In the genomic region with DNA sequence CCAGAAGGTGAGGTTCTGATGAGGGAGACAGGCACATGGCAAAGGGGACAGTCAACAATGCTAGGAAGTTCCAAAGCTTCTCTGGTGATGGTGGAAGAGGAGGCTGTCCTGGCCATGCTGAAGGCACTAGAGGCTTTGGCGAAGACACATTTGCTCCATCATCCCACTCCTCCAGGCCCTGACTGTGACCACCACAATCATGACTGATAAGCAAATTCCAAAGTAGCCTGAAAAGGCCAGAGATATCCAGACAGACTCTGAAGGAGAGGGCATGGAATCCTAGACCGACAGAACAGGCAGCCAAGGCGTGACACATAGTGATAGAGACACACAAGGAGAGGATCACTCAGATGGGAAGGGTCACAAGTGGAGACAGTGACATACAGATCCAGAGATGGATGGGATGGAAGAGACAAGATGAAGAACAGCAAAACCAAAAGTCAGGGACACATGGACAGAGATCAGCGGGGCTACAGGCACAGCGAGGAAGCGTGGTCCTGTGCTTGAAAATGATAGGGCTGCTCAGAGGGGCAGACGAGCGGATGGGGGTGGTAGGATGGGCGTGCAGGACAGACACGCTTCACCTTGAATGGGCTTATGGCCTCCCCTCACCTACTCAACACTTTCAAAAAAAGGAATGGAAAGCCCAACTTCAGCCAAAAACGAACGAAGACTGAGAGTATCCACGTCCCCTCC, we compare ENCODE assay signal across 8 cellular contexts. TPM values are rescaled to one million over a fixed set of nuclear protein-coding genes. Genes with fewer than 3 reads are reported as not detected.
DNase-seq lines count a peak whose midpoint lies in the region; ATAC-seq and TF ChIP-seq lines count a peak whose summit lies in the region.

No MANE protein-coding gene starts in this region.

- intact Hi-C loops in Calu3 (cut with micrococcal nuclease; ENCODE audit: unreplicated experiment) = loop anchor here (10.0 kb wide), 1 partner anchor 225 kb away; the partner anchor contains the start of gene PABPN1

- H4K20me1 ChIP-seq in neural progenitor cell (ENCODE audit: low read depth) = peaks cover 15% of the 10 kb centered on the region

- peaks cover 39% of the 10 kb centered on the region for H3F3A ChIP-seq in neural progenitor cell (ENCODE audit: low read depth)

- no peaks in the 10 kb centered on the region for H3K36me3 ChIP-seq in effector memory CD4-positive, alpha-beta T cell (ENCODE audit: control insufficient read depth, insufficient read depth, low read length)
- no peaks in the 10 kb centered on the region for H3K36me3 ChIP-seq in neural progenitor cell

- peaks cover 28% of the 10 kb centered on the region for H3K79me2 ChIP-seq in neural progenitor cell (ENCODE audit: low read depth)

- H3K9ac ChIP-seq in neural progenitor cell = no peak overlapping the region

- H3K4me1 ChIP-seq in effector memory CD4-positive, alpha-beta T cell (ENCODE audit: control insufficient read depth, insufficient read depth, low read length, poor library complexity, severe bottlenecking) = peaks cover 16% of the 10 kb centered on the region
- peaks cover 46% of the 10 kb centered on the region for H3K4me1 ChIP-seq in neural progenitor cell

- H3K4me2 ChIP-seq in neural progenitor cell = peak overlapping the region; percentile 81

- H3K9me3 ChIP-seq in effector memory CD4-positive, alpha-beta T cell (ENCODE audit: control insufficient read depth, low read length) = no peaks in the 10 kb centered on the region
- no peaks in the 10 kb centered on the region for H3K9me3 ChIP-seq in neural progenitor cell (ENCODE audit: low read depth)

- peaks cover 2% of the 10 kb centered on the region for H3K27me3 Mint-ChIP-seq in neural progenitor cell (ENCODE audit: insufficient read depth, low read depth)
- peaks cover 7% of the 10 kb centered on the region for H3K27me3 Mint-ChIP-seq in Calu3 (ENCODE audit: unreplicated experiment)

- ATAC-seq in HG03520 (IDR thresholded peaks at IDR 0.05; ENCODE audit: unreplicated experiment) = no peak

- H3K4me3 ChIP-seq in AG04449 (ENCODE audit: low read depth, low read length) = peak overlapping the region; percentile 64
- peak overlapping the region; percentile 69 for H3K4me3 ChIP-seq in LNCaP clone FGC (ENCODE audit: low read depth, low read length)
- peak overlapping the region; percentile 66 for H3K4me3 ChIP-seq in effector memory CD4-positive, alpha-beta T cell (ENCODE audit: insufficient read depth, low read depth, low read length, poor library complexity, severe bottlenecking)
- peak overlapping the region; percentile 80 for H3K4me3 ChIP-seq in neural progenitor cell

- CTCF ChIA-PET in AG04449 (lab: Yijun Ruan, JAX) = interaction anchor here (1.0 to 7.4 kb wide), 6 partner anchors 10 to 75 kb away, joined by 3 to 97 read pairs (median 6); no protein-coding TSS in a partner anchor
- CTCF ChIA-PET in Calu3 (lab: Charles Lee) = no interaction called here

- H2AFZ ChIP-seq in neural progenitor cell (replicated peaks) = peak overlapping the region; percentile 78

- TF ChIP-seq CTCF in AG04449 (IDR thresholded peaks at IDR 0.05; ENCODE audit: insufficient read depth, low read length, missing control alignments) (no peak), LNCaP clone FGC (IDR thresholded peaks at IDR 0.05; ENCODE audit: control insufficient read depth, extremely low read depth, insufficient read depth) (no peak), neural progenitor cell (IDR thresholded peaks at IDR 0.05) (no peak), Calu3 (IDR thresholded peaks at IDR 0.05; ENCODE audit: unreplicated experiment) (no peak)

- H3K4me1 Mint-ChIP-seq in neural progenitor cell (peaks cover 14% of the 10 kb centered on the region), Calu3 (ENCODE audit: low read depth, unreplicated experiment) (peaks cover 11% of the 10 kb centered on the region)

- H3K9me3 Mint-ChIP-seq in neural progenitor cell (no peaks in the 10 kb centered on the region), Calu3 (ENCODE audit: low read depth, unreplicated experiment) (no peaks in the 10 kb centered on the region)

- H3K27ac ChIP-seq in effector memory CD4-positive, alpha-beta T cell (ENCODE audit: insufficient read depth, low read length, poor library complexity, severe bottlenecking) = no peak overlapping the region
- H3K27ac ChIP-seq in neural progenitor cell = no peak overlapping the region

- no peak for DNase-seq in AG04449 (ENCODE audit: low read depth, low spot score)
- no peak for DNase-seq in LNCaP clone FGC (ENCODE audit: low read depth)
- DNase-seq in effector memory CD4-positive, alpha-beta T cell = no peak
- DNase-seq in neural progenitor cell (ENCODE audit: low spot score) = peak; percentile 22
- DNase-seq in NCI-H526 treated with DMSO at 0.1 percent for 48 hours (lab: John Stamatoyannopoulos, UW) = no peak
- no peak for DNase-seq in stimulated activated CD4-positive, alpha-beta T cell treated with anti-CD3 and anti-CD28 coated beads, Interleukin-2, amount 100 ng/mL, for 24 hours
- DNase-seq in Calu3 = no peak

- POLR2A ChIA-PET in AG04449 (lab: Yijun Ruan, JAX) = interaction anchor here (0.7 kb wide), 1 partner anchor 24 kb away, joined by 3 read pairs; no protein-coding TSS in a partner anchor

- H3K27ac Mint-ChIP-seq in neural progenitor cell = no peak overlapping the region
- H3K27ac Mint-ChIP-seq in Calu3 (ENCODE audit: unreplicated experiment) = no peak overlapping the region

- peaks cover 15% of the 10 kb centered on the region for H3K27me3 ChIP-seq in effector memory CD4-positive, alpha-beta T cell (replicated peaks; ENCODE audit: control insufficient read depth, insufficient read depth, low read length, poor library complexity, severe bottlenecking)
- H3K27me3 ChIP-seq in neural progenitor cell = no peaks in the 10 kb centered on the region

- H3K36me3 Mint-ChIP-seq in neural progenitor cell (no peaks in the 10 kb centered on the region), Calu3 (ENCODE audit: insufficient read depth, unreplicated experiment) (no peaks in the 10 kb centered on the region)

- no TSS peak for BruUV-seq in Calu3 (replicated peaks; lab: Mats Ljungman, UMichigan)

- no peak overlapping the region for H3K4me3 Mint-ChIP-seq in neural progenitor cell
- no peak overlapping the region for H3K4me3 Mint-ChIP-seq in Calu3 (ENCODE audit: low read depth, unreplicated experiment)

RNA-seq across cellular contexts. Expression of gene ZFHX2, which starts 1.3 kb away (rescaled TPM):
- total RNA-seq in neural progenitor cell (ENCODE audit: low replicate concordance) = 0.90 and 2.2 TPM in 2 replicates
- 3.7 TPM in 2 replicates for total RNA-seq in Calu3 (2022)

RNA-seq across cellular contexts. Expression of gene THTPA, which starts 5.8 kb away (rescaled TPM):
- 7.7 and 17.0 TPM in 2 replicates for total RNA-seq in neural progenitor cell (ENCODE audit: low replicate concordance)
- 15.4 and 18.3 TPM in 2 replicates for total RNA-seq in Calu3 (2022)

RNA-seq across cellular contexts. Expression of gene AP1G2, which starts 17.3 kb away (rescaled TPM):
- 65.4 and 126 TPM in 2 replicates for total RNA-seq in neural progenitor cell (ENCODE audit: low replicate concordance)
- total RNA-seq in Calu3 (2022) = 152 and 173 TPM in 2 replicates

RNA-seq across cellular contexts. Expression of gene JPH4, which starts 28.3 kb away (rescaled TPM):
- total RNA-seq in neural progenitor cell (ENCODE audit: low replicate concordance) (3.2 and 13.5 TPM in 2 replicates), Calu3 (2022) (not detected in 2 replicates)
